Comparison of ENCODE assay signal across 1 cellular context in the genomic region with DNA sequence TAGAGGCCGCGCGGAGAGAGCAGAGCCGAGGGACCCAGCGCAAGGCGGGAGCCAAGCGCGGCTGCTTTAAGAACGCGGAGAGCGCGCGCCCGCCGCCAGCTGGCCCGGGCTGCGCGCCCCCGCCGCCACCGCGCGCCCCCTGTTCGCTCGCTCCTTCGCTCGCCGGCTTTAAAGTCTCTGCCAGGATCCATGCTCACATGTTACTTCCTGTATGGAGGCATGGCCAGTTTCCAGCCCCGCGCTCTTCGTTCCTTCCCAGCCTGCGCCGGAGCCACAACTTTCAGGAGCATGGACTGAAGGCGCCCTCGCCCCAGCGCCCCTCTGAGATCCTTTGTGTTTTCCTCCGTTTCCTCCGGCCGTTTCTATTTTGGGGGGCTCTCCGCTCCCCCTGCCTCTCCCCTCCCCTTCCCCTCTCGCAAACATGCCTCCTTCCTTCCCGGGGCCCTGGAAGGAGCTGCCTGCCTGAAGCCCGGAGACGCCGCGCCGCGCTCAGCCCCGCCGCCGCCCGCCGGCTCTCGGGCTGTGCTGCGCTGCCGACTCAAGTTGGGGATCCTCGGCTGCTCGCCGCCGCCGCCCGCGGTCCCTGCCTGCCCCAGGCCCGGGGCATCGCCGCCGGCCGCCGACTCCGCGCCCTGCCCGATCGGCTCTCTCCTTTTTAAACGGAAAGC.
A peak's percentile ranks its signal among the peaks of the same experiment; 100 is the strongest.
TF ChIP-seq lines count a peak whose summit lies in the region.

A gene (plus strand): TSS at position 198 of the 668 bp plus-strand sequence. CDS start 717 bp downstream, outside the sequence.

TF ChIP-seq in HepG2, 621 proteins besides CTCF, POLR2A, EP300 and RAD21 (continued from another document and continues in another):
- TF ChIP-seq, protein P1, sequence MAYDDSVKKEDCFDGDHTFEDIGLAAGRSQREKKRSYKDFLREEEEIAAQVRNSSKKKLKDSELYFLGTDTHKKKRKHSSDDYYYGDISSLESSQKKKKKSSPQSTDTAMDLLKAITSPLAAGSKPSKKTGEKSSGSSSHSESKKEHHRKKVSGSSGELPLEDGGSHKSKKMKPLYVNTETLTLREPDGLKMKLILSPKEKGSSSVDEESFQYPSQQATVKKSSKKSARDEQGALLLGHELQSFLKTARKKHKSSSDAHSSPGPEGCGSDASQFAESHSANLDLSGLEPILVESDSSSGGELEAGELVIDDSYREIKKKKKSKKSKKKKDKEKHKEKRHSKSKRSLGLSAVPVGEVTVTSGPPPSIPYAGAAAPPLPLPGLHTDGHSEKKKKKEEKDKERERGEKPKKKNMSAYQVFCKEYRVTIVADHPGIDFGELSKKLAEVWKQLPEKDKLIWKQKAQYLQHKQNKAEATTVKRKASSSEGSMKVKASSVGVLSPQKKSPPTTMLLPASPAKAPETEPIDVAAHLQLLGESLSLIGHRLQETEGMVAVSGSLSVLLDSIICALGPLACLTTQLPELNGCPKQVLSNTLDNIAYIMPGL (CRISPR knock-in tag; IDR thresholded peaks at IDR 0.05; ENCODE audit: borderline replicate concordance in 1 of 2, low read depth in 1 of 2) = peak in 1 of 2 experiments; percentile 79; a peak in 2 of 4 replicates
- TF ChIP-seq CBFB (CRISPR knock-in tag; IDR thresholded peaks at IDR 0.05) (peak; percentile 50; the same call in 1 of the 2 replicates), MTF2 (CRISPR knock-in tag; IDR thresholded peaks at IDR 0.05; ENCODE audit: borderline replicate concordance) (no peak), FOSL2 (CRISPR knock-in tag; IDR thresholded peaks at IDR 0.05) (no peak), ZNF3 (CRISPR knock-in tag; IDR thresholded peaks at IDR 0.05) (no peak), ZNF446 (CRISPR knock-in tag; IDR thresholded peaks at IDR 0.05) (peak; percentile 49; the same call in 1 of the 2 replicates), ASH2L (IDR thresholded peaks at IDR 0.05; ENCODE audit: insufficient read length, low read depth, low read length) (peak; percentile 6), MXD4 (CRISPR knock-in tag; IDR thresholded peaks at IDR 0.05) (peak; percentile 63; the same call in 1 of the 2 replicates), POLR2G (IDR thresholded peaks at IDR 0.05; ENCODE audit: low read depth, low read length) (peak; percentile 78; the same call in 1 of the 2 replicates), ZSCAN25 (CRISPR knock-in tag; IDR thresholded peaks at IDR 0.05) (peak; percentile 76), ZNF292 (CRISPR knock-in tag; IDR thresholded peaks at IDR 0.05; ENCODE audit: borderline replicate concordance, low read depth) (peak; percentile 53; the same call in 1 of the 2 replicates), KDM5A (IDR thresholded peaks at IDR 0.05; ENCODE audit: borderline replicate concordance, low read length) (no peak), ZNF749 (CRISPR knock-in tag; IDR thresholded peaks at IDR 0.05; ENCODE audit: borderline replicate concordance) (0 out of 2 replicates have a peak, but pooled peaks have one; percentile 35), ZNF556 (CRISPR knock-in tag; IDR thresholded peaks at IDR 0.05; ENCODE audit: borderline replicate concordance) (0 out of 2 replicates have a peak, but pooled peaks have one; percentile 4), KLF6 (CRISPR knock-in tag; IDR thresholded peaks at IDR 0.05) (peak; percentile 22; the same call in 1 of the 2 replicates), ZNF788 (CRISPR knock-in tag; IDR thresholded peaks at IDR 0.05; ENCODE audit: borderline replicate concordance) (no peak), ZBTB42 (CRISPR knock-in tag; IDR thresholded peaks at IDR 0.05) (no peak), ZNF615 (CRISPR knock-in tag; IDR thresholded peaks at IDR 0.05; ENCODE audit: borderline replicate concordance) (no peak), ZNF33B (CRISPR knock-in tag; IDR thresholded peaks at IDR 0.05) (no peak), SP140L (CRISPR knock-in tag; IDR thresholded peaks at IDR 0.05; ENCODE audit: borderline replicate concordance) (no peak), GATAD1 (CRISPR knock-in tag; IDR thresholded peaks at IDR 0.05) (peak; percentile 37; the same call in 1 of the 2 replicates)
- TF ChIP-seq, protein P2, sequence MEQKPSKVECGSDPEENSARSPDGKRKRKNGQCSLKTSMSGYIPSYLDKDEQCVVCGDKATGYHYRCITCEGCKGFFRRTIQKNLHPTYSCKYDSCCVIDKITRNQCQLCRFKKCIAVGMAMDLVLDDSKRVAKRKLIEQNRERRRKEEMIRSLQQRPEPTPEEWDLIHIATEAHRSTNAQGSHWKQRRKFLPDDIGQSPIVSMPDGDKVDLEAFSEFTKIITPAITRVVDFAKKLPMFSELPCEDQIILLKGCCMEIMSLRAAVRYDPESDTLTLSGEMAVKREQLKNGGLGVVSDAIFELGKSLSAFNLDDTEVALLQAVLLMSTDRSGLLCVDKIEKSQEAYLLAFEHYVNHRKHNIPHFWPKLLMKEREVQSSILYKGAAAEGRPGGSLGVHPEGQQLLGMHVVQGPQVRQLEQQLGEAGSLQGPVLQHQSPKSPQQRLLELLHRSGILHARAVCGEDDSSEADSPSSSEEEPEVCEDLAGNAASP (CRISPR knock-in tag; IDR thresholded peaks at IDR 0.05; ENCODE audit: borderline replicate concordance) = no peak
- TF ChIP-seq, protein P3, sequence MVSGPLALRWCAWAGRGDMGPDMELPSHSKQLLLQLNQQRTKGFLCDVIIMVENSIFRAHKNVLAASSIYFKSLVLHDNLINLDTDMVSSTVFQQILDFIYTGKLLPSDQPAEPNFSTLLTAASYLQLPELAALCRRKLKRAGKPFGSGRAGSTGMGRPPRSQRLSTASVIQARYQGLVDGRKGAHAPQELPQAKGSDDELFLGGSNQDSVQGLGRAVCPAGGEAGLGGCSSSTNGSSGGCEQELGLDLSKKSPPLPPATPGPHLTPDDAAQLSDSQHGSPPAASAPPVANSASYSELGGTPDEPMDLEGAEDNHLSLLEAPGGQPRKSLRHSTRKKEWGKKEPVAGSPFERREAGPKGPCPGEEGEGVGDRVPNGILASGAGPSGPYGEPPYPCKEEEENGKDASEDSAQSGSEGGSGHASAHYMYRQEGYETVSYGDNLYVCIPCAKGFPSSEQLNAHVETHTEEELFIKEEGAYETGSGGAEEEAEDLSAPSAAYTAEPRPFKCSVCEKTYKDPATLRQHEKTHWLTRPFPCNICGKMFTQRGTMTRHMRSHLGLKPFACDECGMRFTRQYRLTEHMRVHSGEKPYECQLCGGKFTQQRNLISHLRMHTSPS (CRISPR knock-in tag; IDR thresholded peaks at IDR 0.05; ENCODE audit: low read depth) = no peak
- TF ChIP-seq, protein P4, sequence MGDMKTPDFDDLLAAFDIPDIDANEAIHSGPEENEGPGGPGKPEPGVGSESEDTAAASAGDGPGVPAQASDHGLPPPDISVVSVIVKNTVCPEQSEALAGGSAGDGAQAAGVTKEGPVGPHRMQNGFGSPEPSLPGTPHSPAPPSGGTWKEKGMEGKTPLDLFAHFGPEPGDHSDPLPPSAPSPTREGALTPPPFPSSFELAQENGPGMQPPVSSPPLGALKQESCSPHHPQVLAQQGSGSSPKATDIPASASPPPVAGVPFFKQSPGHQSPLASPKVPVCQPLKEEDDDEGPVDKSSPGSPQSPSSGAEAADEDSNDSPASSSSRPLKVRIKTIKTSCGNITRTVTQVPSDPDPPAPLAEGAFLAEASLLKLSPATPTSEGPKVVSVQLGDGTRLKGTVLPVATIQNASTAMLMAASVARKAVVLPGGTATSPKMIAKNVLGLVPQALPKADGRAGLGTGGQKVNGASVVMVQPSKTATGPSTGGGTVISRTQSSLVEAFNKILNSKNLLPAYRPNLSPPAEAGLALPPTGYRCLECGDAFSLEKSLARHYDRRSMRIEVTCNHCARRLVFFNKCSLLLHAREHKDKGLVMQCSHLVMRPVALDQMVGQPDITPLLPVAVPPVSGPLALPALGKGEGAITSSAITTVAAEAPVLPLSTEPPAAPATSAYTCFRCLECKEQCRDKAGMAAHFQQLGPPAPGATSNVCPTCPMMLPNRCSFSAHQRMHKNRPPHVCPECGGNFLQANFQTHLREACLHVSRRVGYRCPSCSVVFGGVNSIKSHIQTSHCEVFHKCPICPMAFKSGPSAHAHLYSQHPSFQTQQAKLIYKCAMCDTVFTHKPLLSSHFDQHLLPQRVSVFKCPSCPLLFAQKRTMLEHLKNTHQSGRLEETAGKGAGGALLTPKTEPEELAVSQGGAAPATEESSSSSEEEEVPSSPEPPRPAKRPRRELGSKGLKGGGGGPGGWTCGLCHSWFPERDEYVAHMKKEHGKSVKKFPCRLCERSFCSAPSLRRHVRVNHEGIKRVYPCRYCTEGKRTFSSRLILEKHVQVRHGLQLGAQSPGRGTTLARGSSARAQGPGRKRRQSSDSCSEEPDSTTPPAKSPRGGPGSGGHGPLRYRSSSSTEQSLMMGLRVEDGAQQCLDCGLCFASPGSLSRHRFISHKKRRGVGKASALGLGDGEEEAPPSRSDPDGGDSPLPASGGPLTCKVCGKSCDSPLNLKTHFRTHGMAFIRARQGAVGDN (CRISPR knock-in tag; IDR thresholded peaks at IDR 0.05) = peak; percentile 77
- TF ChIP-seq, protein P5, sequence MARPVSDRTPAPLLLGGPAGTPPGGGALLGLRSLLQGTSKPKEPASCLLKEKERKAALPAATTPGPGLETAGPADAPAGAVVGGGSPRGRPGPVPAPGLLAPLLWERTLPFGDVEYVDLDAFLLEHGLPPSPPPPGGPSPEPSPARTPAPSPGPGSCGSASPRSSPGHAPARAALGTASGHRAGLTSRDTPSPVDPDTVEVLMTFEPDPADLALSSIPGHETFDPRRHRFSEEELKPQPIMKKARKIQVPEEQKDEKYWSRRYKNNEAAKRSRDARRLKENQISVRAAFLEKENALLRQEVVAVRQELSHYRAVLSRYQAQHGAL (CRISPR knock-in tag; IDR thresholded peaks at IDR 0.05; ENCODE audit: not compliant biosample characterization) = no peak
- TF ChIP-seq, protein P6, sequence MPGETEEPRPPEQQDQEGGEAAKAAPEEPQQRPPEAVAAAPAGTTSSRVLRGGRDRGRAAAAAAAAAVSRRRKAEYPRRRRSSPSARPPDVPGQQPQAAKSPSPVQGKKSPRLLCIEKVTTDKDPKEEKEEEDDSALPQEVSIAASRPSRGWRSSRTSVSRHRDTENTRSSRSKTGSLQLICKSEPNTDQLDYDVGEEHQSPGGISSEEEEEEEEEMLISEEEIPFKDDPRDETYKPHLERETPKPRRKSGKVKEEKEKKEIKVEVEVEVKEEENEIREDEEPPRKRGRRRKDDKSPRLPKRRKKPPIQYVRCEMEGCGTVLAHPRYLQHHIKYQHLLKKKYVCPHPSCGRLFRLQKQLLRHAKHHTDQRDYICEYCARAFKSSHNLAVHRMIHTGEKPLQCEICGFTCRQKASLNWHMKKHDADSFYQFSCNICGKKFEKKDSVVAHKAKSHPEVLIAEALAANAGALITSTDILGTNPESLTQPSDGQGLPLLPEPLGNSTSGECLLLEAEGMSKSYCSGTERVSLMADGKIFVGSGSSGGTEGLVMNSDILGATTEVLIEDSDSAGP (CRISPR knock-in tag; IDR thresholded peaks at IDR 0.05; ENCODE audit: borderline replicate concordance) = peak; percentile 99
- TF ChIP-seq, protein P7, sequence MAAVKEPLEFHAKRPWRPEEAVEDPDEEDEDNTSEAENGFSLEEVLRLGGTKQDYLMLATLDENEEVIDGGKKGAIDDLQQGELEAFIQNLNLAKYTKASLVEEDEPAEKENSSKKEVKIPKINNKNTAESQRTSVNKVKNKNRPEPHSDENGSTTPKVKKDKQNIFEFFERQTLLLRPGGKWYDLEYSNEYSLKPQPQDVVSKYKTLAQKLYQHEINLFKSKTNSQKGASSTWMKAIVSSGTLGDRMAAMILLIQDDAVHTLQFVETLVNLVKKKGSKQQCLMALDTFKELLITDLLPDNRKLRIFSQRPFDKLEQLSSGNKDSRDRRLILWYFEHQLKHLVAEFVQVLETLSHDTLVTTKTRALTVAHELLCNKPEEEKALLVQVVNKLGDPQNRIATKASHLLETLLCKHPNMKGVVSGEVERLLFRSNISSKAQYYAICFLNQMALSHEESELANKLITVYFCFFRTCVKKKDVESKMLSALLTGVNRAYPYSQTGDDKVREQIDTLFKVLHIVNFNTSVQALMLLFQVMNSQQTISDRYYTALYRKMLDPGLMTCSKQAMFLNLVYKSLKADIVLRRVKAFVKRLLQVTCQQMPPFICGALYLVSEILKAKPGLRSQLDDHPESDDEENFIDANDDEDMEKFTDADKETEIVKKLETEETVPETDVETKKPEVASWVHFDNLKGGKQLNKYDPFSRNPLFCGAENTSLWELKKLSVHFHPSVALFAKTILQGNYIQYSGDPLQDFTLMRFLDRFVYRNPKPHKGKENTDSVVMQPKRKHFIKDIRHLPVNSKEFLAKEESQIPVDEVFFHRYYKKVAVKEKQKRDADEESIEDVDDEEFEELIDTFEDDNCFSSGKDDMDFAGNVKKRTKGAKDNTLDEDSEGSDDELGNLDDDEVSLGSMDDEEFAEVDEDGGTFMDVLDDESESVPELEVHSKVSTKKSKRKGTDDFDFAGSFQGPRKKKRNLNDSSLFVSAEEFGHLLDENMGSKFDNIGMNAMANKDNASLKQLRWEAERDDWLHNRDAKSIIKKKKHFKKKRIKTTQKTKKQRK (IDR thresholded peaks at IDR 0.05; ENCODE audit: low read length) = no peak
- TF ChIP-seq, protein P8, sequence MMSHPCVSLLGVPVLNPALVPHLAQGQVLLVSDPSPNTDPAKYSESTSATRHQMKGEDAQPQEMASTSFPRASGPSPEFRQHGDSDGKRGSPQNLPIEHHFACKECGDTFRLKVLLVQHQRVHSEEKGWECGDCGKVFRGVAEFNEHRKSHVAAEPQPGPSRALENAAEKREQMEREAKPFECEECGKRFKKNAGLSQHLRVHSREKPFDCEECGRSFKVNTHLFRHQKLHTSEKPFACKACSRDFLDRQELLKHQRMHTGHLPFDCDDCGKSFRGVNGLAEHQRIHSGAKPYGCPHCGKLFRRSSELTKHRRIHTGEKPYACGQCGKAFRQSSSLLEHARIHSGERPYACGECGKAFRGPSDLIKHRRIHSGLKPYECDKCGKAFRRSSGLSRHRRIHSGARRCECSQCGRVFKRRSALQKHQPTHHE (CRISPR knock-in tag; IDR thresholded peaks at IDR 0.05; ENCODE audit: borderline replicate concordance) = no peak
- TF ChIP-seq, protein P9, sequence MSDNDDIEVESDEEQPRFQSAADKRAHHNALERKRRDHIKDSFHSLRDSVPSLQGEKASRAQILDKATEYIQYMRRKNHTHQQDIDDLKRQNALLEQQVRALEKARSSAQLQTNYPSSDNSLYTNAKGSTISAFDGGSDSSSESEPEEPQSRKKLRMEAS (IDR thresholded peaks at IDR 0.05) = peak; percentile 89
